ENCODE assay signal across 31 cellular contexts in the genomic region with DNA sequence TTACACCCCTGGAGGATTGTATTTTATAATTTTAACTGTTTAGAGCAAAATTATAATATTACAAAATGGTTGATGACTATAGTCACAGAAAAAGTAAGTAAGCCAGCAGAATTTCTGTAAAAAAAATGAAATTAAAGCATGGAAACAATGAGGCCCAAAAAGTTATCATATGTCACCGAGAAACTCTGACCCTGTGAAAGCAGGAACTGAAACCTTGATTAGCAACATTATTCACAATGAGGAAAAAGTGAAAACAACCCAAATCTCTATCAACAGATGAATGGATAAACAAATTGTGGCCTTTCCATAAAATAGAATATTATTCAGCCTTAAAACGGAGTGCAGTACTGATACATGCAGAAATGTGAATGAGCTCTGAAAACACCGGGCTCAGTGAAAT.
DNase-seq lines count a peak whose midpoint lies in the region; FAIRE-seq and TF ChIP-seq lines count a peak whose summit lies in the region.
"Had no signal": no experiment of that assay in that cellular context is flagged by ENCODE, and none has a peak within 500 bp of the region (broad histone marks: within the 10 kb centered on the region; RNA-seq: fewer than 3 reads in every experiment).

No MANE protein-coding gene starts in this region.

- no peaks in the 10 kb centered on the region for H3K27me3 ChIP-seq in ascending aorta
- H3K27me3 ChIP-seq: BE2C; BLaER1; BLaER1 treated with 17β-estradiol and CSF1 and Interleukin-3, amounts not matched to agents 10 nM and 100 nM had no signal

- DNase-seq in GM12891 (ENCODE audit: insufficient read length, low spot score) (no peak), MV-4-11 (lab: John Stamatoyannopoulos, UW) (peak; percentile 0), ascending aorta (ENCODE audit: low spot score in 2 of 2) (no peak), SK-N-DZ (ENCODE audit: low spot score) (no peak)
- DNase-seq: 8988T; ACHN; AML-193; BE2C; C1 segment of cervical spinal cord; Caco-2; Calu3; CD4-positive, alpha-beta memory T cell; CD4-positive, alpha-beta T cell; CD4-positive, CD25-positive, alpha-beta regulatory T cell; CD8-positive, alpha-beta memory T cell; CD8-positive, alpha-beta T cell; COR-L47; DMS 273 treated with DMSO at 0.1 percent for 48 hours; DMS153; DMS53; DMS79; DMS79 treated with DMSO at 0.1 percent for 48 hours; DND-41; EL had no signal

- no peak for FAIRE-seq in GM12891 (lab: Jason Lieb, UNC)
- FAIRE-seq: A204.1, A549, D721Med had no signal

- H3K4me3 ChIP-seq in ascending aorta = no peak overlapping the region
- H3K4me3 ChIP-seq: A549; BLaER1; BLaER1 treated with 17β-estradiol and CSF1 and Interleukin-3, amounts not matched to agents 10 nM and 100 nM had no signal

- no peaks in the 10 kb centered on the region for H3K4me1 ChIP-seq in ascending aorta
- H3K4me1 ChIP-seq: A549; BE2C; BLaER1; BLaER1 treated with 17β-estradiol and CSF1 and Interleukin-3, amounts not matched to agents 10 nM and 100 nM; Caco-2 had no signal

- no peak for TF ChIP-seq POLR2A in GM12891 (IDR thresholded peaks at IDR 0.05; ENCODE audit: low read depth, low read length)

- H3K27ac ChIP-seq in ascending aorta = no peak overlapping the region
- H3K27ac ChIP-seq: 22Rv1; A549; BLaER1; BLaER1 treated with 17β-estradiol and CSF1 and Interleukin-3, amounts not matched to agents 10 nM and 100 nM; C4-2B had no signal

- intact Hi-C loops in ascending aorta (cut with DNase I) = no loop called here

- H3K9me3 ChIP-seq in ascending aorta = no peaks in the 10 kb centered on the region
- H3K9me3 ChIP-seq: A549; BE2C; BLaER1; BLaER1 treated with 17β-estradiol and CSF1 and Interleukin-3, amounts not matched to agents 10 nM and 100 nM; Caco-2 had no signal

- H3K36me3 ChIP-seq in ascending aorta = no peaks in the 10 kb centered on the region
- H3K36me3 ChIP-seq: BE2C; BLaER1; BLaER1 treated with 17β-estradiol and CSF1 and Interleukin-3, amounts not matched to agents 10 nM and 100 nM had no signal

- TF ChIP-seq CTCF in ascending aorta (IDR thresholded peaks at IDR 0.05) = no peak

TF ChIP-seq in GM12891, 5 proteins besides CTCF, POLR2A, EP300 and RAD21:
- peak; percentile 92 for TF ChIP-seq SPI1 (IDR thresholded peaks at IDR 0.05; ENCODE audit: low read depth, low read length)
- no peak for TF ChIP-seq TAF1 (IDR thresholded peaks at IDR 0.05; ENCODE audit: low read depth, low read length)
